Comparison of ENCODE assay signal across 8 cellular contexts in genomic region chr16:73196670-73197069, GRCh38.
DNase-seq lines count a peak whose midpoint lies in the region; TF ChIP-seq lines count a peak whose summit lies in the region.

No MANE protein-coding gene starts in this region.

- H3K79me1 ChIP-seq in trophoblast cell (ENCODE audit: low read length), result peaks cover 2% of the 10 kb centered on the region

- no peak overlapping the region for H4K12ac ChIP-seq in trophoblast cell (ENCODE audit: low read depth, low read length)

- no peak overlapping the region for H2AK5ac ChIP-seq in trophoblast cell (ENCODE audit: low read length)

- no peak overlapping the region for H2BK5ac ChIP-seq in trophoblast cell (ENCODE audit: low read depth, low read length, poor library complexity)

- DNase-seq in activated T-cell treated with anti-CD3 and anti-CD28 coated beads for 24 hours (ENCODE audit: low read depth) (peak; percentile 4), HEK293T (ENCODE audit: extremely low spot score) (peak; percentile 81), NCI-H1092 (lab: John Stamatoyannopoulos, UW) (peak; percentile 42), globus pallidus (ENCODE audit: low spot score) (peak; percentile 70), trophoblast cell (peak; percentile 86 to 94), T-helper 9 cell (no peak)
- no peak for DNase-seq in activated T-cell treated with anti-CD3 and anti-CD28 coated beads, Interleukin-2, amount 50 U/mL, for 1 hour
- peak; percentile 12 for DNase-seq in activated CD4-positive, alpha-beta T cell treated with anti-CD3 and anti-CD28 coated beads, Interleukin-2, amount 50 U/mL, for 1 hour

- no peaks in the 10 kb centered on the region for H3K79me2 ChIP-seq in trophoblast cell (ENCODE audit: control insufficient read depth, insufficient read depth, low read length, poor library complexity)

- no CpG with 5 or more reads among the region's 4 CpGs for WGBS in trophoblast cell (ENCODE audit: extremely low coverage, insufficient coverage, insufficient read length)

- no peak overlapping the region for H3K9ac ChIP-seq in trophoblast cell (ENCODE audit: low read length)

- no peak overlapping the region for H3K4me3 ChIP-seq in trophoblast cell (ENCODE audit: low read depth, low read length)

- no peak overlapping the region for H4K91ac ChIP-seq in trophoblast cell (ENCODE audit: low read depth, low read length)

- peaks cover 0 to 2% of the 10 kb centered on the region in 2 experiments for H3K4me1 ChIP-seq in trophoblast cell (ENCODE audit: control insufficient read depth in 1 of 2, insufficient read depth in 2 of 2, low read length in 2 of 2)

- no peak overlapping the region for H3K27ac ChIP-seq in trophoblast cell (ENCODE audit: low read depth, low read length)

- no peak overlapping the region for H3K18ac ChIP-seq in trophoblast cell (ENCODE audit: low read length)

- H2BK12ac ChIP-seq in trophoblast cell (ENCODE audit: low read length), result no peak overlapping the region

- peaks cover 2% of the 10 kb centered on the region for H3K9me3 ChIP-seq in trophoblast cell (ENCODE audit: insufficient read depth, low read depth, low read length)

- CTCF ChIA-PET in HEK293T (lab: Yijun Ruan, JAX), result interaction anchor here (1.5 kb wide), 1 partner anchor 364 kb away, joined by 6 read pairs; no protein-coding TSS in a partner anchor

- H3K36me3 ChIP-seq in trophoblast cell (ENCODE audit: control insufficient read depth in 1 of 2, insufficient read depth in 2 of 2, low read length in 2 of 2), result no peaks in the 10 kb centered on the region

- no peak overlapping the region for H3K14ac ChIP-seq in trophoblast cell (ENCODE audit: low read length)

- H3K23ac ChIP-seq in trophoblast cell (ENCODE audit: low read length), result no peak overlapping the region

- POLR2A ChIA-PET in HEK293T (lab: Yijun Ruan, JAX), result no interaction called here

- no peak overlapping the region for H4K8ac ChIP-seq in trophoblast cell (ENCODE audit: low read depth, low read length)

- H3K4me2 ChIP-seq in trophoblast cell (ENCODE audit: low read length), result no peak overlapping the region

- H3K27me3 ChIP-seq in trophoblast cell (ENCODE audit: insufficient read depth, low read length), result no peaks in the 10 kb centered on the region

- no peak overlapping the region for H2AFZ ChIP-seq in trophoblast cell (ENCODE audit: insufficient read depth, low read length, poor library complexity)

- no peak overlapping the region for H3K4ac ChIP-seq in trophoblast cell (ENCODE audit: low read depth, low read length)

- H2BK120ac ChIP-seq in trophoblast cell (ENCODE audit: insufficient read depth, low read length, poor library complexity), result no peak overlapping the region

TF ChIP-seq in HEK293T, 16 proteins besides CTCF, POLR2A, EP300 and RAD21:
- no peak for TF ChIP-seq LEF1 (IDR thresholded peaks at IDR 0.05; ENCODE audit: borderline replicate concordance)
- no peak for TF ChIP-seq ZNF384 (IDR thresholded peaks at IDR 0.05)
- no peak for TF ChIP-seq FOXK2 (IDR thresholded peaks at IDR 0.05)
- TF ChIP-seq SP1 (IDR thresholded peaks at IDR 0.05), result no peak
- TF ChIP-seq SUZ12 (IDR thresholded peaks at IDR 0.05), result no peak
- TF ChIP-seq ARNT (IDR thresholded peaks at IDR 0.05), result no peak
- no peak for TF ChIP-seq L3MBTL2 (conservative IDR thresholded peaks at IDR 0.05)
- no peak for TF ChIP-seq CTBP1 (IDR thresholded peaks at IDR 0.05; ENCODE audit: borderline replicate concordance)
- TF ChIP-seq NFRKB (IDR thresholded peaks at IDR 0.05), result no peak
- no peak for TF ChIP-seq FOXA1 (IDR thresholded peaks at IDR 0.05)
- no peak for TF ChIP-seq PKNOX1 (IDR thresholded peaks at IDR 0.05)
- no peak for TF ChIP-seq BHLHE40 (IDR thresholded peaks at IDR 0.05; ENCODE audit: borderline replicate concordance)

Comparison
In these comparisons a context has a peak if more than half of its experiments do, and no peak if none do; other contexts are left out.
1. DNase-seq: peak in activated T-cell treated with anti-CD3 and anti-CD28 coated beads for 24 hours (single experiment), HEK293T (single experiment), NCI-H1092 (single experiment), activated CD4-positive, alpha-beta T cell treated with anti-CD3 and anti-CD28 coated beads, Interleukin-2, amount 50 U/mL, for 1 hour (single experiment), globus pallidus (single experiment) and trophoblast cell (2 of 2); none in activated T-cell treated with anti-CD3 and anti-CD28 coated beads, Interleukin-2, amount 50 U/mL, for 1 hour (single experiment) and T-helper 9 cell (single experiment).